8 cellular contexts compared by ENCODE assay signal in genomic region chr17:50866261-50866949, GRCh38. TPM values are rescaled to one million over a fixed set of nuclear protein-coding genes. Genes with fewer than 3 reads are reported as not detected.
DNase-seq lines count a peak whose midpoint lies in the region; ATAC-seq and TF ChIP-seq lines count a peak whose summit lies in the region.

TOB1 (minus strand) TSS chr17:50866354; CDS start chr17:50864017, 2,337 bp downstream.

- no peaks in the 10 kb centered on the region for H3K36me3 ChIP-seq in uterus

- H3K9me3 ChIP-seq in right cardiac atrium (ENCODE audit: control insufficient read depth, low read length) (no peaks in the 10 kb centered on the region), uterus (no peaks in the 10 kb centered on the region)

- peak within 1 kb of the TSS; percentile 95 for H3K4me3 ChIP-seq in right cardiac atrium (ENCODE audit: low read length)
- H3K4me3 ChIP-seq in uterus = peak within 1 kb of the TSS; percentile 91 to 99

- H3K4me1 ChIP-seq in right cardiac atrium (ENCODE audit: control insufficient read depth, insufficient read depth, low read length) (peaks cover 3% of the 10 kb centered on the region), uterus (peaks cover 0 to 5% of the 10 kb centered on the region in 2 donors)

- DNase-seq in NCI-H187 treated with DMSO at 0.1 percent for 48 hours (lab: John Stamatoyannopoulos, UW) = peak; percentile 79
- DNase-seq in T-helper 2 cell = peak; percentile 92 to 98 (median 95)
- peak; percentile 99 to 100 (median 99) for DNase-seq in right cardiac atrium
- DNase-seq in putamen (ENCODE audit: low spot score) = peak; percentile 99
- DNase-seq in uterus = peak; percentile 97 to 98

- peak within 1 kb of the TSS; percentile 96 for H3K27ac ChIP-seq in angular gyrus (ENCODE audit: low read depth, low read length)
- peak within 1 kb of the TSS; percentile 98 for H3K27ac ChIP-seq in right cardiac atrium (ENCODE audit: low read length)
- H3K27ac ChIP-seq in uterus = peak within 1 kb of the TSS; percentile 99

- peak; percentile 99 to 100 for TF ChIP-seq POLR2A in uterus (IDR thresholded peaks at IDR 0.05)

- ATAC-seq in GM18502 (IDR thresholded peaks at IDR 0.05; ENCODE audit: poor library complexity, unreplicated experiment) = peak; percentile 74
- peak; percentile 51 for ATAC-seq in HG02943 (IDR thresholded peaks at IDR 0.05; ENCODE audit: low read depth, unreplicated experiment)
- ATAC-seq in right cardiac atrium = peak; percentile 95

- intact Hi-C loops in right cardiac atrium (cut with DNase I) (loop anchor here in 1 of 4 donors (5.0 kb wide), 1 partner anchor 66 kb away; no protein-coding TSS in a partner anchor), uterus (cut with DNase I; ENCODE audit: low total_unique reads) (loop anchor here (2.0 to 5.0 kb wide), 2 partner anchors 64 to 86 kb away; no protein-coding TSS in a partner anchor)

- under 1% methylated on average over 75 of the region's 75 CpGs for WGBS in right cardiac atrium

- peak in 2 of 4 experiments; percentile 4 to 7 for TF ChIP-seq CTCF in uterus (IDR thresholded peaks at IDR 0.05)

- H3K27me3 ChIP-seq in right cardiac atrium (ENCODE audit: control insufficient read depth, insufficient read depth) (no peaks in the 10 kb centered on the region), uterus (no peaks in the 10 kb centered on the region)

RNA-seq across cellular contexts. Expression of gene TOB1, which starts in this region (rescaled TPM):
- total RNA-seq in right cardiac atrium (10 to 100 TPM; 51.0 to 73.2 (median 65.0) TPM), uterus (10 to 100 TPM; 16.5 to 64.3 (median 27.5) TPM)
- polyA plus RNA-seq in right cardiac atrium = 31.0 TPM

Comparison
In these comparisons a context has a peak if more than half of its experiments do, and no peak if none do; other contexts are left out.
1. Peak in every context shown above with its lines: DNase-seq, ATAC-seq, H3K4me3 ChIP-seq and H3K27ac ChIP-seq.